8 cellular contexts compared by ENCODE assay signal in the genomic region with DNA sequence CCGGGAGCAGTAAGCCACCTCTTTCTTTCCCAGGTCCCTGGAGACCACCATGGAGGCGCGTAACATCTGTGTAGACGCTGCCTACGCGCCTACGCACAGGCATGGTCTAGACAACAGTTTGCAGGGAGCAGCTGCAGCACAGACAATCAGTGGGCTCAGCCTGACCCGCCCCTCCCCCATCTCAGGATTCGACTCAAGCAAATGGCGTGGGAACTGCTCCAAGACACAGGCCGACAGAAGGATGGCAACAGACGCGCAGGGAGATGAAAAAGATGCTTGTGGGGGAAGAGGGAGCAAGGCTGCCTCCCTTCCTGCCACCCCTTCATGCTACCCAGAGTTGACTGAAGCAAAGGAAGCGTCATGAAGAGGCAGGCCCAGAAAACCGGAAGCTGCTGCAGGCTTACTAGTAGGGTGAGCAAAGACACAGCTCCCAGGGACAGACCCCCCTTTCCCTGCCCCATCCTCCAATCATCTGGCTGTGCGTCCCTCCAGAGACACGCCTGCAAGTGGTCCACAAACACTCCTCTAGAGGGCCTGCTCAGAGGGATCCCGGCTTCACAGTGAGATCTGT. TPM values are rescaled to one million over a fixed set of nuclear protein-coding genes. Genes with fewer than 3 reads are reported as not detected.
DNase-seq lines count a peak whose midpoint lies in the region; ATAC-seq, FAIRE-seq and TF ChIP-seq lines count a peak whose summit lies in the region.

No MANE protein-coding gene starts in this region.

- peak overlapping the region; percentile 25 for H3K14ac ChIP-seq in neuronal stem cell (ENCODE audit: low read length)

- no peak overlapping the region for H2BK12ac ChIP-seq in neuronal stem cell (ENCODE audit: low read length)

- no peaks in the 10 kb centered on the region for H4K20me1 ChIP-seq in endothelial cell of umbilical vein (replicated peaks; ENCODE audit: control insufficient read depth, extremely low read depth, insufficient read depth, low read length)

- TF ChIP-seq POLR2A in endothelial cell of umbilical vein (IDR thresholded peaks at IDR 0.05; ENCODE audit: low read depth, low read length): no peak

- no peaks in the 10 kb centered on the region for H3K9me3 ChIP-seq in endothelial cell of umbilical vein (replicated peaks; ENCODE audit: control insufficient read depth, insufficient read depth, low read length)
- no peaks in the 10 kb centered on the region for H3K9me3 ChIP-seq in neuronal stem cell (replicated peaks in 1 of 2; ENCODE audit: control insufficient read depth in 2 of 2, insufficient read depth in 1 of 2, low read depth in 1 of 2, low read length in 2 of 2)

- no TSS peak for BruUV-seq in endothelial cell of umbilical vein (replicated peaks; lab: Mats Ljungman, UMichigan)

- H3K4ac ChIP-seq in neuronal stem cell (ENCODE audit: low read length): no peak overlapping the region

- peak overlapping the region; percentile 92 for H3K18ac ChIP-seq in neuronal stem cell (ENCODE audit: low read length)

- H4K91ac ChIP-seq in neuronal stem cell (ENCODE audit: low read depth, low read length, poor library complexity): no peak overlapping the region

- H3K9me1 ChIP-seq in endothelial cell of umbilical vein (replicated peaks; ENCODE audit: control insufficient read depth, extremely low read depth, insufficient read depth, low read length): no peaks in the 10 kb centered on the region

- no CpG with 5 or more reads among the region's 18 CpGs for WGBS in neuronal stem cell (ENCODE audit: extremely low coverage in 2 of 2, insufficient read length in 2 of 2, insufficient replicate concordance in 1 of 2), 2 donors

- H3K36me3 ChIP-seq in endothelial cell of umbilical vein (ENCODE audit: control insufficient read depth in 2 of 2, extremely low read depth in 1 of 2, insufficient read depth in 2 of 2, low read length in 2 of 2) (peaks cover 0 to 4% of the 10 kb centered on the region in 2 experiments), neuronal stem cell (replicated peaks in 1 of 2; ENCODE audit: control insufficient read depth in 2 of 2, insufficient read depth in 2 of 2, low read length in 2 of 2) (peaks cover 10 to 36% of the 10 kb centered on the region in 2 donors)

- H2AFZ ChIP-seq in endothelial cell of umbilical vein (ENCODE audit: low read depth, low read length) (no peak overlapping the region), neuronal stem cell (ENCODE audit: low read length) (peak overlapping the region; percentile 63)

- CTCF ChIA-PET in endothelial cell of umbilical vein (lab: Charles Lee): interaction anchor here (0.8 to 5.6 kb wide), 6 partner anchors 10 to 59 kb away, joined by 3 to 152 read pairs (median 10); a partner anchor contains a TSS

- H3K9ac ChIP-seq in endothelial cell of umbilical vein (replicated peaks; ENCODE audit: extremely low read depth, insufficient read depth, low read length) (no peak overlapping the region), neuronal stem cell (ENCODE audit: low read depth, low read length, poor library complexity) (peak overlapping the region; percentile 68)

- in situ Hi-C loops in KBM-7 (cut with MboI; ENCODE audit: low pct_unique_long_range_greater_than_20kb, low sequenced_read_pairs): no loop called here

- peaks cover 26% of the 10 kb centered on the region for H3K4me1 ChIP-seq in endothelial cell of umbilical vein (ENCODE audit: control insufficient read depth, extremely low read depth, insufficient read depth, low read length)
- peaks cover 8 to 14% of the 10 kb centered on the region in 2 donors for H3K4me1 ChIP-seq in neuronal stem cell (ENCODE audit: control insufficient read depth in 2 of 2, insufficient read depth in 1 of 2, low read depth in 1 of 2, low read length in 2 of 2)

- DNase-seq in KBM-7: peak; percentile 73
- peak; percentile 40 to 48 for DNase-seq in activated CD4-positive, alpha-beta T cell treated with anti-CD3 and anti-CD28 coated beads, Interleukin-2, amount 50 U/mL, for 48 hours
- DNase-seq in endothelial cell of umbilical vein (ENCODE audit: low read depth, low spot score): no peak
- DNase-seq in neuronal stem cell (ENCODE audit: low spot score): peak; percentile 57
- DNase-seq in NCI-H2196 (lab: John Stamatoyannopoulos, UW; ENCODE audit: unreplicated experiment): no peak
- no peak for DNase-seq in DMS153 (lab: John Stamatoyannopoulos, UW)

- H3K79me2 ChIP-seq in endothelial cell of umbilical vein (ENCODE audit: control insufficient read depth, insufficient read depth, low read length): peaks cover 46% of the 10 kb centered on the region

- POLR2A ChIA-PET in endothelial cell of umbilical vein (lab: Charles Lee): interaction anchor here (1.6 to 2.2 kb wide), 2 partner anchors 15 to 22 kb away, joined by 4 read pairs; no protein-coding TSS in a partner anchor

- H3K27me3 ChIP-seq in endothelial cell of umbilical vein (ENCODE audit: control insufficient read depth in 2 of 2, insufficient read depth in 2 of 2, low read length in 2 of 2) (no peaks in the 10 kb centered on the region), neuronal stem cell (ENCODE audit: control insufficient read depth in 3 of 3, insufficient read depth in 3 of 3, low read depth in 1 of 3, low read length in 3 of 3) (no peaks in the 10 kb centered on the region)

- no peak overlapping the region for H2BK15ac ChIP-seq in neuronal stem cell (ENCODE audit: low read length)

- intact Hi-C loops in endothelial cell of umbilical vein (cut with micrococcal nuclease): no loop called here

- no peak overlapping the region for H4K8ac ChIP-seq in neuronal stem cell (ENCODE audit: low read depth, low read length)

- H3K27ac ChIP-seq in endothelial cell of umbilical vein (ENCODE audit: insufficient read depth, low read depth, low read length): no peak overlapping the region
- peak overlapping the region; percentile 64 for H3K27ac ChIP-seq in neuronal stem cell (replicated peaks; ENCODE audit: low read length)

- H3K4me3 ChIP-seq in endothelial cell of umbilical vein (replicated peaks in 1 of 3; ENCODE audit: insufficient read depth in 1 of 3, low read depth in 1 of 3, low read length in 3 of 3) (no peak overlapping the region), neuronal stem cell (ENCODE audit: low read length in 2 of 2) (peak overlapping the region in 1 of 2 donors; percentile 20)

- TF ChIP-seq CTCF in endothelial cell of umbilical vein (IDR thresholded peaks at IDR 0.05; ENCODE audit: extremely low read depth in 1 of 2, insufficient read depth in 1 of 2, low read depth in 1 of 2, low read length in 2 of 2): peak in 1 of 2 donors; percentile 1

- peaks cover 9% of the 10 kb centered on the region for H3K79me1 ChIP-seq in neuronal stem cell (ENCODE audit: low read depth, low read length)

- dilution Hi-C loops in endothelial cell of umbilical vein (cut with MboI; ENCODE audit: extremely low pct_ligation_motif_present, low sequenced_read_pairs): no loop called here

- no peak overlapping the region for H2BK120ac ChIP-seq in neuronal stem cell (ENCODE audit: low read depth, low read length)

- no peak overlapping the region for H3K23ac ChIP-seq in neuronal stem cell (ENCODE audit: low read depth, low read length, poor library complexity)

- H2AK5ac ChIP-seq in neuronal stem cell (ENCODE audit: low read depth, low read length): no peak overlapping the region

- peak; percentile 40 for FAIRE-seq in endothelial cell of umbilical vein (lab: Jason Lieb, UNC)

- no peak for ATAC-seq in GM18907 (IDR thresholded peaks at IDR 0.05; ENCODE audit: unreplicated experiment)
- ATAC-seq in GM18861 (IDR thresholded peaks at IDR 0.05; ENCODE audit: unreplicated experiment): no peak

- H3K4me2 ChIP-seq in endothelial cell of umbilical vein (ENCODE audit: insufficient read depth, low read length) (no peak overlapping the region), neuronal stem cell (ENCODE audit: insufficient read depth, low read length, poor library complexity, severe bottlenecking) (peak overlapping the region; percentile 51)

- no peak overlapping the region for H2BK5ac ChIP-seq in neuronal stem cell (ENCODE audit: low read length)

TF ChIP-seq in endothelial cell of umbilical vein, 7 proteins besides CTCF, POLR2A, EP300 and RAD21 (continues in another document):
- TF ChIP-seq MYC (IDR thresholded peaks at IDR 0.05; ENCODE audit: low read depth, low read length): no peak

RNA-seq across cellular contexts. Expression of a gene that starts 19.5 kb away (rescaled TPM):
- 35.2 and 36.8 TPM in 2 replicates for total RNA-seq in endothelial cell of umbilical vein
- 20.8 and 21.4 TPM in 2 replicates for polyA plus RNA-seq in endothelial cell of umbilical vein
- 19.7 and 22.9 TPM in 2 replicates for polyA plus RNA-seq in endothelial cell of umbilical vein (2011; cell fraction: cytosol; rRNA removed)
- 25.5 and 29.9 TPM in 2 replicates for polyA plus RNA-seq in endothelial cell of umbilical vein (2011; cell fraction: nucleus; rRNA removed)
- 13.3 and 14.5 TPM in 2 replicates for polyA plus RNA-seq in endothelial cell of umbilical vein (2012)
- 26.0 and 37.4 TPM in 2 replicates for polyA minus RNA-seq in endothelial cell of umbilical vein
- polyA minus RNA-seq in endothelial cell of umbilical vein (2011; cell fraction: cytosol; rRNA and poly(A)+ RNA removed): 4.6 TPM
- 7.8 and 8.1 TPM in 2 replicates for polyA minus RNA-seq in endothelial cell of umbilical vein (2011; cell fraction: nucleus; rRNA and poly(A)+ RNA removed)
- polyA plus RNA-seq in neuronal stem cell (2013, experiment 1 of 2): 49.4 TPM
- polyA plus RNA-seq in neuronal stem cell (2013, experiment 2 of 2): 50.2 TPM

RNA-seq across cellular contexts. Expression of a gene that starts 31.5 kb away (rescaled TPM):
- total RNA-seq in endothelial cell of umbilical vein: 38.2 and 40.3 TPM in 2 replicates
- 76.9 and 98.5 TPM in 2 replicates for polyA plus RNA-seq in endothelial cell of umbilical vein
- 79.3 and 82.5 TPM in 2 replicates for polyA plus RNA-seq in endothelial cell of umbilical vein (2011; cell fraction: cytosol; rRNA removed)
- 19.2 and 23.5 TPM in 2 replicates for polyA plus RNA-seq in endothelial cell of umbilical vein (2011; cell fraction: nucleus; rRNA removed)
- 39.0 and 62.6 TPM in 2 replicates for polyA plus RNA-seq in endothelial cell of umbilical vein (2012)
- 35.9 and 40.8 TPM in 2 replicates for polyA minus RNA-seq in endothelial cell of umbilical vein
- 26.2 TPM for polyA minus RNA-seq in endothelial cell of umbilical vein (2011; cell fraction: cytosol; rRNA and poly(A)+ RNA removed)
- 7.1 and 8.3 TPM in 2 replicates for polyA minus RNA-seq in endothelial cell of umbilical vein (2011; cell fraction: nucleus; rRNA and poly(A)+ RNA removed)
- polyA plus RNA-seq in neuronal stem cell (2013, experiment 1 of 2): 46.9 TPM
- 46.5 TPM for polyA plus RNA-seq in neuronal stem cell (2013, experiment 2 of 2)

RNA-seq across cellular contexts. Expression of a gene that starts 42.7 kb away (rescaled TPM):
- total RNA-seq in endothelial cell of umbilical vein: 63.2 and 64.7 TPM in 2 replicates
- 132 and 255 TPM in 2 replicates for polyA plus RNA-seq in endothelial cell of umbilical vein
- 42.8 and 79.0 TPM in 2 replicates for polyA plus RNA-seq in endothelial cell of umbilical vein (2011; cell fraction: cytosol; rRNA removed)
- polyA plus RNA-seq in endothelial cell of umbilical vein (2011; cell fraction: nucleus; rRNA removed): 14.7 and 18.7 TPM in 2 replicates
- polyA plus RNA-seq in endothelial cell of umbilical vein (2012): 37.9 and 66.8 TPM in 2 replicates
- 9.2 and 12.4 TPM in 2 replicates for polyA minus RNA-seq in endothelial cell of umbilical vein
- 3.6 TPM for polyA minus RNA-seq in endothelial cell of umbilical vein (2011; cell fraction: cytosol; rRNA and poly(A)+ RNA removed)
- 2.0 and 3.8 TPM in 2 replicates for polyA minus RNA-seq in endothelial cell of umbilical vein (2011; cell fraction: nucleus; rRNA and poly(A)+ RNA removed)
- polyA plus RNA-seq in neuronal stem cell (2013, experiment 1 of 2): 26.4 TPM
- polyA plus RNA-seq in neuronal stem cell (2013, experiment 2 of 2): 25.2 TPM

Comparison
In these comparisons a context has a peak if more than half of its experiments do, and no peak if none do; other contexts are left out.
1. DNase-seq: peak in KBM-7 (single experiment), activated CD4-positive, alpha-beta T cell treated with anti-CD3 and anti-CD28 coated beads, Interleukin-2, amount 50 U/mL, for 48 hours (2 of 2) and neuronal stem cell (single experiment); none in endothelial cell of umbilical vein (single experiment), NCI-H2196 (single experiment) and DMS153 (single experiment).